Comparison of ENCODE assay signal across 8 cellular contexts in genomic region chr11:16604784-16605439, GRCh38.
DNase-seq lines count a peak whose midpoint lies in the region; ATAC-seq and TF ChIP-seq lines count a peak whose summit lies in the region.

No MANE protein-coding gene starts in this region.

- no peaks in the 10 kb centered on the region for H3K9me3 Mint-ChIP-seq in Calu3 (ENCODE audit: low read depth, unreplicated experiment)
- no peaks in the 10 kb centered on the region for H3K9me3 Mint-ChIP-seq in activated T-cell treated with anti-CD3 and anti-CD28 coated beads, Interleukin-2, amount 50 U/mL, for 72 hours
- no peaks in the 10 kb centered on the region for H3K9me3 Mint-ChIP-seq in osteocyte (ENCODE audit: unreplicated experiment)

- H3K27ac Mint-ChIP-seq in Calu3 (ENCODE audit: unreplicated experiment): peak overlapping the region; percentile 45
- peak overlapping the region; percentile 24 for H3K27ac Mint-ChIP-seq in activated T-cell treated with anti-CD3 and anti-CD28 coated beads, Interleukin-2, amount 50 U/mL, for 72 hours
- peak overlapping the region; percentile 96 for H3K27ac Mint-ChIP-seq in osteocyte (ENCODE audit: unreplicated experiment)

- no peak overlapping the region for H3K4me3 Mint-ChIP-seq in Calu3 (ENCODE audit: low read depth, unreplicated experiment)
- peak overlapping the region; percentile 71 to 82 for H3K4me3 Mint-ChIP-seq in activated T-cell treated with anti-CD3 and anti-CD28 coated beads, Interleukin-2, amount 50 U/mL, for 72 hours
- peak overlapping the region; percentile 90 for H3K4me3 Mint-ChIP-seq in osteocyte (ENCODE audit: unreplicated experiment)

- DNase-seq in Calu3: peak; percentile 56
- DNase-seq in HUDEP-2 (lab: John Stamatoyannopoulos, UW; ENCODE audit: unreplicated experiment in 76 of 76): peak in 72 of 76 experiments; percentile 15 to 85 (median 71)
- peak; percentile 17 to 27 for DNase-seq in activated T-cell treated with anti-CD3 and anti-CD28 coated beads, Interleukin-2, amount 50 U/mL, for 72 hours
- DNase-seq in glomerular visceral epithelial cell (ENCODE audit: extremely low spot score): peak; percentile 16
- no peak for DNase-seq in osteocyte (ENCODE audit: extremely low spot score, unreplicated experiment)
- DNase-seq in NCI-H187 (lab: John Stamatoyannopoulos, UW): no peak

- BruUV-seq in Calu3 (replicated peaks; lab: Mats Ljungman, UMichigan): no TSS peak

- TF ChIP-seq CTCF in Calu3 (IDR thresholded peaks at IDR 0.05; ENCODE audit: unreplicated experiment) (no peak), osteocyte (IDR thresholded peaks at IDR 0.05) (peak; percentile 11)

- intact Hi-C loops in Calu3 (cut with micrococcal nuclease; ENCODE audit: unreplicated experiment): loop anchor here (2.0 to 10.0 kb wide), 9 partner anchors 208 to 704 kb away; no protein-coding TSS in a partner anchor

- H3K4me1 Mint-ChIP-seq in Calu3 (ENCODE audit: low read depth, unreplicated experiment): peaks cover 14% of the 10 kb centered on the region
- H3K4me1 Mint-ChIP-seq in activated T-cell treated with anti-CD3 and anti-CD28 coated beads, Interleukin-2, amount 50 U/mL, for 72 hours (ENCODE audit: low read depth): peaks cover 18% of the 10 kb centered on the region
- peaks cover 19% of the 10 kb centered on the region for H3K4me1 Mint-ChIP-seq in osteocyte (ENCODE audit: unreplicated experiment)

- H3K27me3 Mint-ChIP-seq in Calu3 (ENCODE audit: unreplicated experiment) (no peaks in the 10 kb centered on the region), osteocyte (ENCODE audit: unreplicated experiment) (no peaks in the 10 kb centered on the region)
- H3K27me3 Mint-ChIP-seq in activated T-cell treated with anti-CD3 and anti-CD28 coated beads, Interleukin-2, amount 50 U/mL, for 72 hours (ENCODE audit: low read depth): peaks cover 29% of the 10 kb centered on the region

- CTCF ChIA-PET in Calu3 (lab: Charles Lee): interaction anchor here (0.8 to 3.0 kb wide), 5 partner anchors 9 to 692 kb away, joined by 3 to 11 read pairs (median 4); no protein-coding TSS in a partner anchor

- H3K36me3 Mint-ChIP-seq in Calu3 (ENCODE audit: insufficient read depth, unreplicated experiment): no peaks in the 10 kb centered on the region
- H3K36me3 Mint-ChIP-seq in activated T-cell treated with anti-CD3 and anti-CD28 coated beads, Interleukin-2, amount 50 U/mL, for 72 hours (ENCODE audit: insufficient read depth in 2 of 2): peaks cover 3 to 5% of the 10 kb centered on the region in 2 donors
- H3K36me3 Mint-ChIP-seq in osteocyte (ENCODE audit: unreplicated experiment): no peaks in the 10 kb centered on the region

- peak in 1 of 2 donors; percentile 6 for ATAC-seq in activated T-cell treated with anti-CD3 and anti-CD28 coated beads, Interleukin-2, amount 50 U/mL, for 72 hours (replicated peaks in 1 of 2)
- ATAC-seq in HG02970 (IDR thresholded peaks at IDR 0.05; ENCODE audit: low FRiP score, unreplicated experiment) (no peak), HG02840 (IDR thresholded peaks at IDR 0.05; ENCODE audit: low FRiP score, unreplicated experiment) (no peak)

Comparison
In these comparisons a context has a peak if more than half of its experiments do, and no peak if none do; other contexts are left out.
1. DNase-seq: peak in Calu3 (single experiment), HUDEP-2 (72 of 76), activated T-cell treated with anti-CD3 and anti-CD28 coated beads, Interleukin-2, amount 50 U/mL, for 72 hours (2 of 2) and glomerular visceral epithelial cell (single experiment); none in osteocyte (single experiment) and NCI-H187 (0 of 2).
2. H3K27ac Mint-ChIP-seq: peak in every context shown above with its lines; median percentile 96 in osteocyte; 45 in Calu3; 24 in activated T-cell treated with anti-CD3 and anti-CD28 coated beads, Interleukin-2, amount 50 U/mL, for 72 hours.